13 cellular contexts compared by ENCODE assay signal in the genomic region with DNA sequence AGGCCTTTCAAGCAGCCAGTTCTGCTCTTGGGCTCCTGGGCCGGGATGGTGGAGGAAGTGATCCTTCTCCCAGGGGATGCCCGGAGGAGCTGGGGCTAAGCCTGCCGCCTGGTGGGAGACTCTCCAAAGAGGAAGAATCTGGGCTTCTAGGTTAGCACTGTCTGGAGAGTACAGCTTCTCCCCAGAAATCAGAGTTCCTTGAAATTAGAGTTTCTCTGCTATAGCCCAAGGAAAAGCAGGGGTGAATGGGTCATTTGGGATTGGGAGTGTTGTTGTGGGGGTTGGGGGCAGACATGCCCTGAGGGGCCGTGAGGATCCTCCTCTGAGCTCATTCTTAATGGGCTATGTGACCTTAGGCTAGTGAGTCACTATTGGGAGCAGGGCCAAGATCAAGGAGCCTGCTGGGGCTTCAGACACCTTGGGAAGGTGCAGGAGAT. TPM values are rescaled to one million over a fixed set of nuclear protein-coding genes. Genes with fewer than 3 reads are reported as not detected.
DNase-seq lines count a peak whose midpoint lies in the region; ATAC-seq, FAIRE-seq and TF ChIP-seq lines count a peak whose summit lies in the region.
"Had no signal": no experiment of that assay in that cellular context is flagged by ENCODE, and none has a peak within 500 bp of the region (broad histone marks: within the 10 kb centered on the region; RNA-seq: fewer than 3 reads in every experiment).

No MANE protein-coding gene starts in this region.

- H3K4me1 ChIP-seq in BLaER1 treated with 17β-estradiol and CSF1 and Interleukin-3, amounts not matched to agents 10 nM and 100 nM: peaks cover 17 to 92% (median 73%) of the 10 kb centered on the region in 10 experiments
- H3K4me1 ChIP-seq in mesenchymal stem cell (ENCODE audit: control insufficient read depth, insufficient read depth, low read depth, low read length) (peaks cover 9% of the 10 kb centered on the region), kidney (ENCODE audit: control insufficient read depth in 1 of 2, insufficient read depth in 1 of 2, low read depth in 1 of 2, low read length in 2 of 2) (no peaks in the 10 kb centered on the region)

- peak overlapping the region in 1 of 11 experiments; percentile 13; a peak in 2 of 22 replicates for H3K27ac ChIP-seq in BLaER1 treated with 17β-estradiol and CSF1 and Interleukin-3, amounts not matched to agents 10 nM and 100 nM
- H3K27ac ChIP-seq in mesenchymal stem cell (ENCODE audit: low read length, poor library complexity, severe bottlenecking) (no peak overlapping the region), kidney (ENCODE audit: low read depth in 2 of 2, low read length in 2 of 2) (no peak overlapping the region)

- H3K36me3 ChIP-seq in BLaER1 treated with 17β-estradiol and CSF1 and Interleukin-3, amounts not matched to agents 10 nM and 100 nM: no peaks in the 10 kb centered on the region
- H3K36me3 ChIP-seq in mesenchymal stem cell (ENCODE audit: control insufficient read depth in 1 of 2, insufficient read depth in 2 of 2, low read depth in 1 of 2, low read length in 2 of 2) (no peaks in the 10 kb centered on the region), kidney (ENCODE audit: control insufficient read depth in 1 of 2, insufficient read depth in 2 of 2, low read length in 2 of 2) (no peaks in the 10 kb centered on the region)

- H3K18ac ChIP-seq in mesenchymal stem cell (ENCODE audit: low read depth in 1 of 2, low read length in 2 of 2): no peak overlapping the region

- no peak overlapping the region for H2BK120ac ChIP-seq in mesenchymal stem cell (ENCODE audit: low read depth, low read length)

- no peak overlapping the region for H4K8ac ChIP-seq in mesenchymal stem cell (ENCODE audit: low read length)

- H4K91ac ChIP-seq in mesenchymal stem cell (ENCODE audit: low read length): no peak overlapping the region

- ATAC-seq in GM19452 (IDR thresholded peaks at IDR 0.05; ENCODE audit: unreplicated experiment) (no peak), HG03135 (IDR thresholded peaks at IDR 0.05; ENCODE audit: unreplicated experiment) (no peak)
- ATAC-seq: stimulated activated naive B cell treated with anti-CD40 and anti-IgM and Interleukin-4, amounts not matched to agents 10 μg/mL and 1 μg/mL and 100 μg/mL, for 72 hours had no signal

- no peaks in the 10 kb centered on the region for H3K79me1 ChIP-seq in mesenchymal stem cell (replicated peaks; ENCODE audit: low read length, poor library complexity, severe bottlenecking)

- no peak overlapping the region for H3K23ac ChIP-seq in mesenchymal stem cell (ENCODE audit: low read length in 2 of 2)

- H2AK5ac ChIP-seq in mesenchymal stem cell (ENCODE audit: low read length, severe bottlenecking): peak overlapping the region; percentile 23

- no peak for FAIRE-seq in kidney (lab: Jason Lieb, UNC)

- peak overlapping the region in 1 of 2 experiments; percentile 10 for H3K14ac ChIP-seq in mesenchymal stem cell (ENCODE audit: low read length in 2 of 2)

- peaks cover 0 to 9% (median 0%) of the 10 kb centered on the region in 11 experiments; a peak in 4 of 22 replicates for H4K20me1 ChIP-seq in BLaER1 treated with 17β-estradiol and CSF1 and Interleukin-3, amounts not matched to agents 10 nM and 100 nM

- H3K4me2 ChIP-seq in BLaER1 treated with 17β-estradiol and CSF1 and Interleukin-3, amounts not matched to agents 10 nM and 100 nM: peak overlapping the region; percentile 53 to 98 (median 85); a peak in 21 of 22 replicates
- H3K4me2 ChIP-seq in mesenchymal stem cell (ENCODE audit: low read length, poor library complexity, severe bottlenecking): no peak overlapping the region

- DNase-seq in choroid plexus epithelial cell (ENCODE audit: low read depth) (peak; percentile 13), mesenchymal stem cell (peak; percentile 33), NCI-H1048 (lab: John Stamatoyannopoulos, UW) (no peak), kidney (no peak)
- DNase-seq: activated naive CD4-positive, alpha-beta T cell treated with anti-CD3 and anti-CD28 coated beads, Interleukin-2, amount 50 U/mL, for 16 hours; dermis blood vessel endothelial cell; occipital lobe; stimulated activated CD4-positive, alpha-beta T cell treated with anti-CD3 and anti-CD28 coated beads, Interleukin-2, amount 100 ng/mL, for 24 hours; stimulated activated naive B cell treated with anti-CD40 and anti-IgM and Interleukin-4, amounts not matched to agents 10 μg/mL and 1 μg/mL and 100 μg/mL, for 72 hours had no signal

- intact Hi-C loops in kidney (cut with DNase I): loop anchor here (5.0 kb wide), 1 partner anchor 117 kb away; no protein-coding TSS in a partner anchor

- H3K27me3 ChIP-seq in BLaER1 treated with 17β-estradiol and CSF1 and Interleukin-3, amounts not matched to agents 10 nM and 100 nM: peaks cover 0 to 23% (median 0%) of the 10 kb centered on the region in 11 experiments; a peak in 6 of 22 replicates
- peaks cover 22 to 85% of the 10 kb centered on the region in 2 experiments for H3K27me3 ChIP-seq in mesenchymal stem cell (ENCODE audit: control insufficient read depth in 1 of 2, insufficient read depth in 1 of 2, low read length in 2 of 2)

- no peaks in the 10 kb centered on the region for H3K9me3 ChIP-seq in BLaER1 treated with 17β-estradiol and CSF1 and Interleukin-3, amounts not matched to agents 10 nM and 100 nM (replicated peaks in 1 of 11)
- H3K9me3 ChIP-seq in mesenchymal stem cell (ENCODE audit: control insufficient read depth, low read length) (no peaks in the 10 kb centered on the region), kidney (ENCODE audit: control insufficient read depth in 1 of 2, low read length in 2 of 2) (no peaks in the 10 kb centered on the region)

- peak; percentile 18 for TF ChIP-seq CTCF in choroid plexus epithelial cell (conservative IDR thresholded peaks at IDR 0.05; ENCODE audit: low read depth, low read length)
- no peak for TF ChIP-seq CTCF in kidney (IDR thresholded peaks at IDR 0.05; ENCODE audit: borderline replicate concordance, extremely low read depth, insufficient read depth)

- TF ChIP-seq RAD21 in Ishikawa (IDR thresholded peaks at IDR 0.05; ENCODE audit: low read depth): no peak

- H3K9ac ChIP-seq in BLaER1 treated with 17β-estradiol and CSF1 and Interleukin-3, amounts not matched to agents 10 nM and 100 nM: peak overlapping the region in 1 of 11 experiments; percentile 48; a peak in 2 of 22 replicates
- H3K9ac ChIP-seq in mesenchymal stem cell (ENCODE audit: low read length) (no peak overlapping the region), kidney (ENCODE audit: low read length in 2 of 2) (no peak overlapping the region)

- H2BK5ac ChIP-seq in mesenchymal stem cell (ENCODE audit: low read depth, low read length, poor library complexity, severe bottlenecking): no peak overlapping the region

- H2AFZ ChIP-seq in mesenchymal stem cell (ENCODE audit: low read depth, low read length): no peak overlapping the region

- H3K4me3 ChIP-seq in BLaER1 treated with 17β-estradiol and CSF1 and Interleukin-3, amounts not matched to agents 10 nM and 100 nM: no peak overlapping the region
- H3K4me3 ChIP-seq in choroid plexus epithelial cell (ENCODE audit: low read depth, low read length) (no peak overlapping the region), mesenchymal stem cell (ENCODE audit: insufficient read depth in 1 of 2, low read depth in 1 of 2, low read length in 2 of 2) (no peak overlapping the region), kidney (ENCODE audit: low read length in 2 of 2) (no peak overlapping the region)

- H3K4ac ChIP-seq in mesenchymal stem cell (ENCODE audit: low read depth in 1 of 2, low read length in 2 of 2): no peak overlapping the region

- H2BK12ac ChIP-seq in mesenchymal stem cell (ENCODE audit: low read length in 2 of 2): no peak overlapping the region

- TF ChIP-seq EP300 in Ishikawa (IDR thresholded peaks at IDR 0.05; ENCODE audit: borderline replicate concordance): peak; percentile 66; the same call in 1 of the 2 replicates

- no peak overlapping the region for H2BK15ac ChIP-seq in mesenchymal stem cell (ENCODE audit: low read depth, poor library complexity, severe bottlenecking)

- WGBS in mesenchymal stem cell: 23% methylated on average over 4 of the region's 4 CpGs

TF ChIP-seq in Ishikawa, 13 proteins besides CTCF, POLR2A, EP300 and RAD21:
- TF ChIP-seq TEAD4 (IDR thresholded peaks at IDR 0.05) (peak; percentile 62), NFIC (IDR thresholded peaks at IDR 0.05) (peak; percentile 90), CREB1 (IDR thresholded peaks at IDR 0.05; ENCODE audit: low read depth) (no peak), TCF12 (IDR thresholded peaks at IDR 0.05; ENCODE audit: low read depth) (peak; percentile 74), FOXM1 (IDR thresholded peaks at IDR 0.05; ENCODE audit: borderline replicate concordance, low read depth) (no peak)

RNA-seq across cellular contexts. Expression of gene LGR6, which starts 6.5 kb away (rescaled TPM):
- polyA plus RNA-seq in mesenchymal stem cell (2013, experiment 1 of 2): not detected
- polyA plus RNA-seq in mesenchymal stem cell (2013, experiment 2 of 2): not detected
- total RNA-seq in kidney: 4.1 TPM
- polyA plus RNA-seq in kidney (ENCODE audit: insufficient read depth, low read depth, low replicate concordance): 1.8 TPM
- total RNA-seq: dermis blood vessel endothelial cell had no signal

RNA-seq across cellular contexts. Expression of gene PTPN7, which starts 39.7 kb away (rescaled TPM):
- not detected for polyA plus RNA-seq in mesenchymal stem cell (2013, experiment 1 of 2)
- polyA plus RNA-seq in mesenchymal stem cell (2013, experiment 2 of 2): 0.15 TPM
- total RNA-seq in kidney: 5.5 TPM
- polyA plus RNA-seq in kidney (ENCODE audit: insufficient read depth, low read depth, low replicate concordance): 3.5 TPM

RNA-seq across cellular contexts. Expression of gene ARL8A, which starts 55.6 kb away (rescaled TPM):
- 48.3 TPM for polyA plus RNA-seq in mesenchymal stem cell (2013, experiment 1 of 2)
- 47.5 TPM for polyA plus RNA-seq in mesenchymal stem cell (2013, experiment 2 of 2)
- total RNA-seq in kidney: 72.2 TPM
- polyA plus RNA-seq in kidney (ENCODE audit: insufficient read depth, low read depth, low replicate concordance): 60.8 TPM

Comparison
In these comparisons a context has a peak if more than half of its experiments do, and no peak if none do; other contexts are left out.
1. DNase-seq: peak in choroid plexus epithelial cell (single experiment) and mesenchymal stem cell (single experiment); none in NCI-H1048 (single experiment) and kidney (single experiment).